ENCODE assay signal across 42 cellular contexts in genomic region chr1:237890416-237890815, GRCh38. TPM values are rescaled to one million over a fixed set of nuclear protein-coding genes. Genes with fewer than 3 reads are reported as not detected.
"Had no signal": no experiment of that assay in that cellular context is flagged by ENCODE, and none has a peak within 500 bp of the region (broad histone marks: within the 10 kb centered on the region; RNA-seq: fewer than 3 reads in every experiment).

No MANE protein-coding gene starts in this region.

- H3K4me1 ChIP-seq: adrenal gland, body of pancreas had no signal

- H3K27me3 ChIP-seq: adrenal gland, body of pancreas, brain microvascular endothelial cell, cardiac muscle cell had no signal

- H3K27ac ChIP-seq: adrenal gland, body of pancreas, brain microvascular endothelial cell, cardiac muscle cell, VCaP had no signal

- H3K9me3 Mint-ChIP-seq: activated B cell treated with CpG ODN at 0.5 μM for 24 hours; activated CD4-positive, alpha-beta memory T cell treated with anti-CD3 and anti-CD28 coated beads for 36 hours; activated CD4-positive, alpha-beta T cell treated with anti-CD3 and anti-CD28 coated beads, Interleukin-2, amount 10 ng/mL, durations not matched to agents 24 days and 14 days; activated CD8-positive, alpha-beta T cell treated with anti-CD3 and anti-CD28 coated beads for 36 hours; activated naive CD4-positive, alpha-beta T cell treated with anti-CD3 and anti-CD28 coated beads for 36 hours; activated naive CD8-positive, alpha-beta T cell treated with anti-CD3 and anti-CD28 coated beads for 36 hours; activated T-cell treated with anti-CD3 and anti-CD28 coated beads, Interleukin-2, amount 50 U/mL, for 4 hours; activated T-cell treated with anti-CD3 and anti-CD28 coated beads, Interleukin-2, amount 50 U/mL, for 72 hours; activated T-helper 17 cell treated with anti-CD3 and anti-CD28 coated beads, Interleukin-2, amount 50 U/mL, for 72 hours; T-helper 1 cell treated with Interleukin-12 subunit alpha and Interleukin-12 subunit beta and Interleukin-4 antibody, amounts not matched to agents 30 μg/mL and 1 μg/mL, for 36 hours; T-helper 2 cell treated with Interferon-gamma antibody and Interleukin-4, amounts not matched to agents 5 μg/mL and 100 μg/mL, for 36 hours had no signal

- FAIRE-seq: astrocyte, bronchial epithelial cell, TTC549 had no signal

- DNase-seq: activated B cell treated with CpG ODN at 0.5 μM for 24 hours; activated CD4-positive, alpha-beta memory T cell treated with anti-CD3 and anti-CD28 coated beads for 36 hours; activated CD4-positive, alpha-beta T cell treated with anti-CD3 and anti-CD28 coated beads for 4 hours; activated CD4-positive, alpha-beta T cell treated with anti-CD3 and anti-CD28 coated beads, Interleukin-2, amount 10 ng/mL, durations not matched to agents 24 days and 14 days; activated CD4-positive, alpha-beta T cell treated with anti-CD3 and anti-CD28 coated beads, Interleukin-2, amount 50 U/mL, for 1 hour; activated CD4-positive, alpha-beta T cell treated with anti-CD3 and anti-CD28 coated beads, Interleukin-2, amount 50 U/mL, for 4 hours; activated CD4-positive, CD25-positive, alpha-beta regulatory T cell treated with anti-CD3 and anti-CD28 coated beads, Interleukin-2, amount 50 U/mL, for 72 hours; activated CD8-positive, alpha-beta memory T cell treated with anti-CD3 and anti-CD28 coated beads, Interleukin-2, amount 50 U/mL, for 4 hours; activated CD8-positive, alpha-beta T cell treated with anti-CD3 and anti-CD28 coated beads for 36 hours; activated effector memory CD4-positive, alpha-beta T cell treated with anti-CD3 and anti-CD28 coated beads, Interleukin-2, amount 50 U/mL, for 16 hours; activated gamma-delta T cell treated with Interleukin-2 at 50 U/mL for 16 hours; activated naive CD4-positive, alpha-beta T cell; activated naive CD4-positive, alpha-beta T cell treated with anti-CD3 and anti-CD28 coated beads for 36 hours; activated naive CD4-positive, alpha-beta T cell treated with anti-CD3 and anti-CD28 coated beads, Interleukin-2, amount 50 U/mL, for 16 hours; activated naive CD8-positive, alpha-beta T cell treated with anti-CD3 and anti-CD28 coated beads for 36 hours; activated T-cell treated with anti-CD3 and anti-CD28 coated beads for 4 hours; activated T-cell treated with anti-CD3 and anti-CD28 coated beads, Interleukin-2, amount 50 U/mL, for 1 hour; activated T-cell treated with anti-CD3 and anti-CD28 coated beads, Interleukin-2, amount 50 U/mL, for 4 hours; activated T-cell treated with anti-CD3 and anti-CD28 coated beads, Interleukin-2, amount 50 U/mL, for 72 hours; adrenal gland; amniotic stem cell; aorta; body of pancreas; brain microvascular endothelial cell; caudate nucleus; cerebellar nuclear complex; T-helper 1 cell; T-helper 2 cell; T-helper 9 cell had no signal

- H3K36me3 ChIP-seq: adrenal gland, brain microvascular endothelial cell, cardiac muscle cell had no signal

- H3K36me3 Mint-ChIP-seq: activated CD4-positive, alpha-beta memory T cell treated with anti-CD3 and anti-CD28 coated beads for 36 hours; activated naive CD4-positive, alpha-beta T cell treated with anti-CD3 and anti-CD28 coated beads, Interleukin-2, amount 50 U/mL, for 72 hours; activated naive CD8-positive, alpha-beta T cell treated with anti-CD3 and anti-CD28 coated beads for 36 hours had no signal

- H3K9me3 ChIP-seq: adrenal gland, body of pancreas had no signal

- H3K27ac Mint-ChIP-seq: activated B cell treated with CpG ODN at 0.5 μM for 24 hours; activated CD4-positive, alpha-beta memory T cell treated with anti-CD3 and anti-CD28 coated beads for 36 hours; activated CD4-positive, alpha-beta T cell treated with anti-CD3 and anti-CD28 coated beads, Interleukin-2, amount 10 ng/mL, durations not matched to agents 24 days and 14 days; activated CD8-positive, alpha-beta T cell treated with anti-CD3 and anti-CD28 coated beads for 36 hours; activated naive CD4-positive, alpha-beta T cell treated with anti-CD3 and anti-CD28 coated beads for 36 hours; activated naive CD4-positive, alpha-beta T cell treated with anti-CD3 and anti-CD28 coated beads, Interleukin-2, amount 50 U/mL, for 72 hours; activated naive CD8-positive, alpha-beta T cell treated with anti-CD3 and anti-CD28 coated beads for 36 hours; activated T-cell treated with anti-CD3 and anti-CD28 coated beads, Interleukin-2, amount 50 U/mL, for 72 hours; activated T-helper 1 cell treated with anti-CD3 and anti-CD28 coated beads, Interleukin-12 subunit alpha, Interleukin-12 subunit beta, Interleukin-2, Interleukin-4 antibody, amounts not matched to agents 30 ng/mL and 10 ng/mL and 1 ng/mL, durations not matched to agents 14 hours and 24 hours and 36 hours; activated T-helper 17 cell treated with anti-CD3 and anti-CD28 coated beads, Interleukin-2, amount 50 U/mL, for 72 hours; T-helper 1 cell treated with Interleukin-12 subunit alpha and Interleukin-12 subunit beta and Interleukin-4 antibody, amounts not matched to agents 30 μg/mL and 1 μg/mL, for 36 hours; T-helper 2 cell treated with Interferon-gamma antibody and Interleukin-4, amounts not matched to agents 5 μg/mL and 100 μg/mL, for 36 hours had no signal

- H3K4me1 Mint-ChIP-seq: activated B cell treated with CpG ODN at 0.5 μM for 24 hours; activated CD4-positive, alpha-beta T cell treated with anti-CD3 and anti-CD28 coated beads, Interleukin-2, amount 10 ng/mL, durations not matched to agents 24 days and 14 days; activated naive CD8-positive, alpha-beta T cell treated with anti-CD3 and anti-CD28 coated beads for 36 hours; activated T-helper 17 cell treated with anti-CD3 and anti-CD28 coated beads, Interleukin-2, amount 50 U/mL, for 72 hours; central memory CD8-positive, alpha-beta T cell had no signal

- H3K27me3 Mint-ChIP-seq: activated B cell treated with CpG ODN at 0.5 μM for 24 hours; activated CD4-positive, alpha-beta memory T cell treated with anti-CD3 and anti-CD28 coated beads for 36 hours; activated CD4-positive, alpha-beta T cell treated with anti-CD3 and anti-CD28 coated beads, Interleukin-2, amount 10 ng/mL, durations not matched to agents 24 days and 14 days; activated CD8-positive, alpha-beta T cell treated with anti-CD3 and anti-CD28 coated beads for 36 hours; activated naive CD8-positive, alpha-beta T cell treated with anti-CD3 and anti-CD28 coated beads for 36 hours; activated T-helper 17 cell treated with anti-CD3 and anti-CD28 coated beads, Interleukin-2, amount 50 U/mL, for 72 hours; central memory CD8-positive, alpha-beta T cell had no signal

- H3K4me3 ChIP-seq: adrenal gland, body of pancreas, cardiac muscle cell had no signal

- H3K4me3 Mint-ChIP-seq: activated B cell treated with CpG ODN at 0.5 μM for 24 hours; activated CD4-positive, alpha-beta memory T cell treated with anti-CD3 and anti-CD28 coated beads for 36 hours; activated CD4-positive, alpha-beta T cell treated with anti-CD3 and anti-CD28 coated beads, Interleukin-2, amount 10 ng/mL, durations not matched to agents 24 days and 14 days; activated CD8-positive, alpha-beta T cell treated with anti-CD3 and anti-CD28 coated beads for 36 hours; activated naive CD4-positive, alpha-beta T cell treated with anti-CD3 and anti-CD28 coated beads for 36 hours; activated naive CD8-positive, alpha-beta T cell treated with anti-CD3 and anti-CD28 coated beads for 36 hours; activated T-cell treated with anti-CD3 and anti-CD28 coated beads, Interleukin-2, amount 50 U/mL, for 4 hours; activated T-cell treated with anti-CD3 and anti-CD28 coated beads, Interleukin-2, amount 50 U/mL, for 72 hours; activated T-helper 1 cell treated with anti-CD3 and anti-CD28 coated beads, Interleukin-12 subunit alpha, Interleukin-12 subunit beta, Interleukin-2, Interleukin-4 antibody, amounts not matched to agents 30 ng/mL and 10 ng/mL and 1 ng/mL, durations not matched to agents 14 hours and 24 hours and 36 hours; activated T-helper 17 cell treated with anti-CD3 and anti-CD28 coated beads, Interleukin-2, amount 50 U/mL, for 72 hours; central memory CD8-positive, alpha-beta T cell; T-helper 1 cell treated with Interleukin-12 subunit alpha and Interleukin-12 subunit beta and Interleukin-4 antibody, amounts not matched to agents 30 μg/mL and 1 μg/mL, for 36 hours; T-helper 2 cell treated with Interferon-gamma antibody and Interleukin-4, amounts not matched to agents 5 μg/mL and 100 μg/mL, for 36 hours had no signal

RNA-seq across cellular contexts. Expression of gene ZP4, which starts 0.3 kb away (rescaled TPM):
- total RNA-seq: activated B cell treated with CpG ODN at 0.5 μM for 24 hours; activated CD4-positive, alpha-beta memory T cell treated with anti-CD3 and anti-CD28 coated beads for 36 hours; activated CD4-positive, alpha-beta T cell treated with anti-CD3 and anti-CD28 coated beads, Interleukin-2, amount 10 ng/mL, durations not matched to agents 24 days and 14 days; activated CD8-positive, alpha-beta memory T cell treated with anti-CD3 and anti-CD28 coated beads for 36 hours; activated CD8-positive, alpha-beta T cell treated with anti-CD3 and anti-CD28 coated beads for 36 hours; activated naive CD4-positive, alpha-beta T cell treated with anti-CD3 and anti-CD28 coated beads for 36 hours; activated naive CD4-positive, alpha-beta T cell treated with anti-CD3 and anti-CD28 coated beads, Interleukin-2, amount 50 U/mL, for 72 hours; activated naive CD8-positive, alpha-beta T cell treated with anti-CD3 and anti-CD28 coated beads for 36 hours; activated T-cell treated with anti-CD3 and anti-CD28 coated beads, Interleukin-2, amount 50 U/mL, for 4 hours; activated T-cell treated with anti-CD3 and anti-CD28 coated beads, Interleukin-2, amount 50 U/mL, for 72 hours; activated T-helper 1 cell treated with anti-CD3 and anti-CD28 coated beads, Interleukin-12 subunit alpha, Interleukin-12 subunit beta, Interleukin-2, Interleukin-4 antibody, amounts not matched to agents 30 ng/mL and 10 ng/mL and 1 ng/mL, durations not matched to agents 14 hours and 24 hours and 36 hours; activated T-helper 17 cell treated with anti-CD3 and anti-CD28 coated beads, Interleukin-2, amount 50 U/mL, for 72 hours; adrenal gland; aorta; body of pancreas; bronchial epithelial cell; cardiac muscle cell; chondrocyte had no signal
- polyA plus RNA-seq: adrenal gland, aorta, cardiac muscle cell had no signal
